In the genomic region with DNA sequence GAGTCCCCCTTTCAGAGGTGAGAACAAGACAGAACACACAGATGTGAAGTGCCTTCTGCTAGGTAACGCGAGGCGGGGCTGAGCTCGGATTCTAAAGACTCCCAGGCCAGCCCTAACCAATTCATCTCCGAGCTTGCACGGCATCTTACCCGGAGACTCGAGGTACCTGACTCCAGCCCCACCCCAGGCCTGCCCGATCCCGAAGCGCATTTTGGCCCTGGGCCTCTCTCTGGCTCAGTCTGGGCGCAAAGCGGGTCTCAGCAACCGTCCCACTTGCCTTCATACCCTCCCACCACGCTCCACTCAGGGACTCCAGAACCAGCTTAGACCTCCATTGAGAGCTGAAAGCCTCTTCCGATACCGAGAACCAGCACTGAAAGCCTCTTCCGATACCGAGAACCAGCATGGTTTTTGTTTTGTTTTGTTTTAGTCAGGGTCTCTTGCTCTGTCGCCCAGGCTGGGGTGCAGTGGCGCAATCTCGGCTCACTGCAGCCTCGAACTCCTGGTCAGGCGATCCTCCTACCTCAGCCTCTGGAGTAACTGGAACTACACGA, we compare ENCODE assay signal across 8 cellular contexts. TPM values are rescaled to one million over a fixed set of nuclear protein-coding genes. Genes with fewer than 3 reads are reported as not detected.
DNase-seq lines count a peak whose midpoint lies in the region; ATAC-seq and TF ChIP-seq lines count a peak whose summit lies in the region.

No MANE protein-coding gene starts in this region.

- peaks cover 0 to 35% (median 19%) of the 10 kb centered on the region in 9 donors for H3K36me3 ChIP-seq in heart left ventricle
- no peaks in the 10 kb centered on the region for H3K36me3 ChIP-seq in rectal smooth muscle tissue (ENCODE audit: control insufficient read depth, insufficient read depth, low read length)

- 3 to 21% (median 15%) methylated on average over 23 to 25 of the region's 25 CpGs for WGBS in heart left ventricle, 4 donors

- intact Hi-C loops in activated naive CD4-positive, alpha-beta T cell treated with anti-CD3 and anti-CD28 coated beads for 36 hours (cut with micrococcal nuclease) = loop anchor here (1.0 to 10.0 kb wide), 8 partner anchors 152 to 522 kb away; a partner anchor contains a TSS
- intact Hi-C loops in heart left ventricle (cut with DNase I) = loop anchor here in 4 of 10 donors (2.0 to 10.0 kb wide), 4 partner anchors 201 to 213 kb away; a partner anchor contains a TSS

- peak overlapping the region; percentile 98 to 100 (median 99) for H3K4me3 Mint-ChIP-seq in IgD-negative memory B cell
- peak overlapping the region; percentile 98 for H3K4me3 Mint-ChIP-seq in activated naive CD4-positive, alpha-beta T cell treated with anti-CD3 and anti-CD28 coated beads for 36 hours

- peak overlapping the region; percentile 51 for H3K9ac ChIP-seq in rectal smooth muscle tissue (ENCODE audit: low read length)

- no peaks in the 10 kb centered on the region for H3K9me3 Mint-ChIP-seq in IgD-negative memory B cell
- no peaks in the 10 kb centered on the region for H3K9me3 Mint-ChIP-seq in activated naive CD4-positive, alpha-beta T cell treated with anti-CD3 and anti-CD28 coated beads for 36 hours

- H3K27me3 Mint-ChIP-seq in IgD-negative memory B cell = no peaks in the 10 kb centered on the region
- H3K27me3 Mint-ChIP-seq in activated naive CD4-positive, alpha-beta T cell treated with anti-CD3 and anti-CD28 coated beads for 36 hours (ENCODE audit: low read depth) = no peaks in the 10 kb centered on the region

- peaks cover 30 to 41% (median 32%) of the 10 kb centered on the region in 3 donors for H3K4me1 Mint-ChIP-seq in IgD-negative memory B cell
- peaks cover 25% of the 10 kb centered on the region for H3K4me1 Mint-ChIP-seq in activated naive CD4-positive, alpha-beta T cell treated with anti-CD3 and anti-CD28 coated beads for 36 hours (ENCODE audit: low read depth)

- CTCF ChIA-PET in activated naive CD4-positive, alpha-beta T cell treated with anti-CD3 and anti-CD28 coated beads for 36 hours (lab: Charles Lee) = interaction anchor here (0.6 to 5.0 kb wide), 7 partner anchors 8 to 255 kb away, joined by 3 to 48 read pairs (median 7); a partner anchor contains a TSS

- H3K4me1 ChIP-seq in heart left ventricle = peaks cover 0 to 49% (median 29%) of the 10 kb centered on the region in 12 donors
- H3K4me1 ChIP-seq in rectal smooth muscle tissue (ENCODE audit: control insufficient read depth, insufficient read depth, low read length) = peaks cover 2% of the 10 kb centered on the region

- H3K4me3 ChIP-seq in heart left ventricle (peak overlapping the region; percentile 56 to 95 (median 80)), rectal smooth muscle tissue (ENCODE audit: low read length) (peak overlapping the region; percentile 90)

- H3K9me3 ChIP-seq in heart left ventricle = no peaks in the 10 kb centered on the region

- H3K36me3 Mint-ChIP-seq in IgD-negative memory B cell = no peaks in the 10 kb centered on the region
- H3K36me3 Mint-ChIP-seq in activated naive CD4-positive, alpha-beta T cell treated with anti-CD3 and anti-CD28 coated beads for 36 hours (ENCODE audit: low read depth) = peaks cover 7% of the 10 kb centered on the region

- peak overlapping the region; percentile 95 to 99 (median 97) for H3K27ac Mint-ChIP-seq in IgD-negative memory B cell
- peak overlapping the region; percentile 96 for H3K27ac Mint-ChIP-seq in activated naive CD4-positive, alpha-beta T cell treated with anti-CD3 and anti-CD28 coated beads for 36 hours

- peak; percentile 47 for ATAC-seq in GM21515 (IDR thresholded peaks at IDR 0.05; ENCODE audit: unreplicated experiment)
- ATAC-seq in heart left ventricle = peak; percentile 28 to 54 (median 50)

- peak; percentile 62 for DNase-seq in DMS153 treated with DMSO at 0.1 percent for 48 hours (lab: John Stamatoyannopoulos, UW; ENCODE audit: unreplicated experiment)
- DNase-seq in activated naive CD4-positive, alpha-beta T cell treated with anti-CD3 and anti-CD28 coated beads for 36 hours = peak; percentile 84
- peak in 2 of 5 donors; percentile 27 to 39 for DNase-seq in heart left ventricle
- no peak for DNase-seq in NCI-H1048 (lab: John Stamatoyannopoulos, UW)

- TF ChIP-seq POLR2A in Raji (IDR thresholded peaks at IDR 0.05; ENCODE audit: insufficient read depth, low read depth, low read length) (peak; percentile 42; the same call in 1 of the 2 replicates), heart left ventricle (IDR thresholded peaks at IDR 0.05) (no peak)

- no peak for TF ChIP-seq CTCF in heart left ventricle (IDR thresholded peaks at IDR 0.05)

- no peaks in the 10 kb centered on the region for H3K27me3 ChIP-seq in heart left ventricle
- no peaks in the 10 kb centered on the region for H3K27me3 ChIP-seq in rectal smooth muscle tissue (ENCODE audit: control insufficient read depth, insufficient read depth, low read length)

- H3K27ac ChIP-seq in heart left ventricle = peak overlapping the region; percentile 89 to 99 (median 95)
- peak overlapping the region; percentile 97 for H3K27ac ChIP-seq in rectal smooth muscle tissue (ENCODE audit: low read depth, low read length)

RNA-seq across cellular contexts. Expression of a gene that starts 0.7 kb away (rescaled TPM):
- polyA plus RNA-seq in IgD-negative memory B cell (333 TPM), heart left ventricle (100 to 1,000 TPM; 200 to 405 TPM)
- 10 to 100 TPM; 81.9 to 92.9 TPM for total RNA-seq in activated naive CD4-positive, alpha-beta T cell treated with anti-CD3 and anti-CD28 coated beads for 36 hours
- total RNA-seq in heart left ventricle = 100 to 1,000 TPM; 129 to 376 (median 145) TPM

RNA-seq across cellular contexts. Expression of a gene that starts 43.0 kb away (rescaled TPM):
- polyA plus RNA-seq in IgD-negative memory B cell (8.6 TPM), heart left ventricle (100 to 1,000 TPM in 1 of 2 donors, 10 to 100 TPM in 1; 42.8 to 145 TPM)
- total RNA-seq in activated naive CD4-positive, alpha-beta T cell treated with anti-CD3 and anti-CD28 coated beads for 36 hours = 1 to 10 TPM; 1.6 to 1.7 TPM
- total RNA-seq in heart left ventricle = 100 to 1,000 TPM in 3 of 9 donors, 10 to 100 TPM in 6; 54.0 to 212 (median 88.6) TPM

Comparison
In these comparisons a context has a peak if more than half of its experiments do, and no peak if none do; other contexts are left out.
1. RNA of a gene that starts 43.0 kb away (total RNA-seq): 54.0 to 212 TPM in heart left ventricle; 1.6 to 1.7 TPM in activated naive CD4-positive, alpha-beta T cell treated with anti-CD3 and anti-CD28 coated beads for 36 hours; every median in the first group is over 10 times any median in the second.